In genomic region chr11:71786369-71787013, GRCh38 we compare ENCODE assay signal across 8 cellular contexts. TPM values are rescaled to one million over a fixed set of nuclear protein-coding genes. Genes with fewer than 3 reads are reported as not detected.
DNase-seq lines count a peak whose midpoint lies in the region; ATAC-seq and TF ChIP-seq lines count a peak whose summit lies in the region.
"Not testable (repeated sequence)": the region's sequence is repeated elsewhere in the genome, so short reads cannot be mapped to it uniquely, and the experiment has no call there.

No MANE protein-coding gene starts in this region.

- H3K27ac Mint-ChIP-seq in stimulated activated naive CD8-positive, alpha-beta T cell treated with anti-CD3 and anti-CD28 coated beads, Interleukin-15, amount 100 ng/mL, for 72 hours: peak overlapping the region; percentile 95 to 98

- peak overlapping the region; percentile 73; the same call in 1 of the 2 replicates for H2AFZ ChIP-seq in PC-9

- H3K9me2 ChIP-seq in PC-9 (ENCODE audit: insufficient read depth): not testable (repeated sequence)

- peaks cover 35% of the 10 kb centered on the region for H3K4me1 Mint-ChIP-seq in stimulated activated naive CD8-positive, alpha-beta T cell treated with anti-CD3 and anti-CD28 coated beads, Interleukin-15, amount 100 ng/mL, for 72 hours

- H3K4me3 ChIP-seq in PC-9 (peak overlapping the region; percentile 69), fibroblast of pulmonary artery (replicated peaks; ENCODE audit: low read depth, low read length) (peak overlapping the region; percentile 57)

- H3F3A ChIP-seq in PC-9 (ENCODE audit: insufficient read depth, low read depth): peaks cover 18% of the 10 kb centered on the region

- DNase-seq in CMK (ENCODE audit: low read depth) (peak; percentile 73), HT1080 (ENCODE audit: low read depth) (peak; percentile 75), PC-9 (peak in 1 of 2 experiments; percentile 68), amniotic stem cell (lab: John Stamatoyannopoulos, UW) (peak; percentile 70), fibroblast of pulmonary artery (ENCODE audit: low read depth) (peak; percentile 77), midbrain (lab: John Stamatoyannopoulos, UW) (peak; percentile 97)
- DNase-seq in stimulated activated naive CD8-positive, alpha-beta T cell treated with anti-CD3 and anti-CD28 coated beads, Interleukin-15, amount 100 ng/mL, for 72 hours: not testable (repeated sequence)

- H3K4me1 ChIP-seq in PC-9 (replicated peaks; ENCODE audit: insufficient read depth): peaks cover 45% of the 10 kb centered on the region

- ATAC-seq in GM21390 (IDR thresholded peaks at IDR 0.05; ENCODE audit: unreplicated experiment): peak; percentile 28
- not testable (repeated sequence) for ATAC-seq in stimulated activated naive CD8-positive, alpha-beta T cell treated with anti-CD3 and anti-CD28 coated beads, Interleukin-15, amount 100 ng/mL, for 72 hours

- H4K20me1 ChIP-seq in PC-9 (ENCODE audit: insufficient read depth): not testable (repeated sequence)

- not testable (repeated sequence) for H3K9me3 ChIP-seq in PC-9 (ENCODE audit: insufficient read depth, low read depth)

- H3K27me3 Mint-ChIP-seq in stimulated activated naive CD8-positive, alpha-beta T cell treated with anti-CD3 and anti-CD28 coated beads, Interleukin-15, amount 100 ng/mL, for 72 hours: not testable (repeated sequence)

- peak overlapping the region; percentile 81 for H3K4me2 ChIP-seq in PC-9

- CTCF ChIA-PET in PC-9 (lab: Charles Lee): interaction anchor here (0.6 to 1.1 kb wide), 2 partner anchors 182 to 206 kb away, joined by 4 to 5 read pairs; no protein-coding TSS in a partner anchor

- not testable (repeated sequence) for TF ChIP-seq CTCF in PC-9 (conservative IDR thresholded peaks at IDR 0.05); fibroblast of pulmonary artery (IDR thresholded peaks at IDR 0.05; ENCODE audit: low read length, missing control alignments)

- 0 out of 2 replicates have a peak overlapping the region, but pooled peaks have one; percentile 89 for H3K27ac ChIP-seq in PC-9

- not testable (repeated sequence) for H3K79me2 ChIP-seq in PC-9 (ENCODE audit: low read depth)

- peak overlapping the region; percentile 91 to 95 for H3K4me3 Mint-ChIP-seq in stimulated activated naive CD8-positive, alpha-beta T cell treated with anti-CD3 and anti-CD28 coated beads, Interleukin-15, amount 100 ng/mL, for 72 hours

- intact Hi-C loops in PC-9 (cut with micrococcal nuclease; ENCODE audit: unreplicated experiment): loop anchor here (5.0 kb wide), 2 partner anchors 141 to 646 kb away; partner anchors contain the start of genes CLPB, RNF121 and XNDC1N

- not testable (repeated sequence) for H3K27me3 ChIP-seq in PC-9 (ENCODE audit: insufficient read depth, low read depth)

- BruUV-seq in PC-9 (replicated peaks; lab: Mats Ljungman, UMichigan): not testable (repeated sequence)

- H3K36me3 ChIP-seq in PC-9 (ENCODE audit: low read depth): not testable (repeated sequence)

- POLR2A ChIA-PET in PC-9 (lab: Charles Lee; ENCODE audit: unreplicated experiment): interaction anchor here (0.6 to 0.7 kb wide), 7 partner anchors 17 to 437 kb away, joined by 3 to 24 read pairs (median 5); partner anchors contain the start of gene XNDC1N

- not testable (repeated sequence) for H3K9me3 Mint-ChIP-seq in stimulated activated naive CD8-positive, alpha-beta T cell treated with anti-CD3 and anti-CD28 coated beads, Interleukin-15, amount 100 ng/mL, for 72 hours

RNA-seq across cellular contexts. Expression of gene DEFB108B, which starts 46.5 kb away (rescaled TPM):
- total RNA-seq in HT1080 (2014; rRNA removed; shearing (Covaris generic)): not detected in 2 replicates
- not detected in 2 replicates for polyA plus RNA-seq in HT1080 (2015; cell fraction: cytosol; rRNA removed)
- polyA plus RNA-seq in HT1080 (2015; cell fraction: nucleus; rRNA removed): not detected in 2 replicates
- total RNA-seq in PC-9 (2021): not detected in 2 replicates
